In the genomic region with DNA sequence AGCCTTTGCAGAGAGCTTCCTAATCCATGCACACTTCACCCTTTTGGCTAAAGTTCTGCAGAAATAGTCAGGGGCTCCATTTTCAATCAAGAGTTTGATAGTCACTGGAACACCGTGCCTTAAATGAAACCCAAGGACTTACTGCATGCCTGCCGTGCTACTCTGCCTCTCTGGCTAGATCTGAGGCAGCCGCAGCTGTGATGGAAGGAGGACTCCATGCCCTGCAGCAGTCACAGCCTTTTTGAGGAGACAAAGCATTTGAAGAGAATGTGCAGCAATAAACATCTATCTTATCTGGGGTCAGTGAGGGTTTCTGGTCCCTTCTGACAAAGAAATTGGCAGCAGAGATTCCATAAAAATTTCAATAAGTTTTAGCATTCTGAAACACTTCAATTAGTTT, we compare ENCODE assay signal across 19 cellular contexts.
DNase-seq lines count a peak whose midpoint lies in the region; ATAC-seq and TF ChIP-seq lines count a peak whose summit lies in the region.
"Had no signal": no experiment of that assay in that cellular context is flagged by ENCODE, and none has a peak within 500 bp of the region (broad histone marks: within the 10 kb centered on the region; RNA-seq: fewer than 3 reads in every experiment).

No MANE protein-coding gene starts in this region.

- intact Hi-C loops in mammary epithelial cell (cut with micrococcal nuclease), result no loop called here

- peak overlapping the region; percentile 40 for H4K8ac ChIP-seq in trophoblast cell (ENCODE audit: low read depth, low read length)

- in situ Hi-C loops in GM23248 (cut with MboI), result no loop called here
- in situ Hi-C loops in mammary epithelial cell (cut with MboI; ENCODE audit: low sequenced_read_pairs in 2 of 2), result no loop called here

- peaks cover 32% of the 10 kb centered on the region for H3K79me1 ChIP-seq in trophoblast cell (ENCODE audit: low read length)

- H3K4me3 Mint-ChIP-seq in endodermal cell (no peak overlapping the region), type B pancreatic cell (peak overlapping the region; percentile 29)
- H3K4me3 Mint-ChIP-seq: CD4-positive, alpha-beta memory T cell; H9 had no signal

- H3K18ac ChIP-seq in trophoblast cell (ENCODE audit: low read length), result peak overlapping the region; percentile 63

- H4K91ac ChIP-seq in trophoblast cell (ENCODE audit: low read depth, low read length), result peak overlapping the region; percentile 82

- no peak for TF ChIP-seq CTCF in endodermal cell (conservative IDR thresholded peaks at IDR 0.05)
- TF ChIP-seq CTCF in type B pancreatic cell (conservative IDR thresholded peaks at IDR 0.05), result no peak
- TF ChIP-seq CTCF in mammary epithelial cell (conservative IDR thresholded peaks at IDR 0.05 in 1 of 2, IDR thresholded peaks at IDR 0.05 in 1 of 2; ENCODE audit: extremely low read depth in 1 of 2, insufficient read depth in 1 of 2, low read depth in 1 of 2, low read length in 2 of 2), result no peak

- CTCF ChIA-PET in mammary epithelial cell (lab: Charles Lee; ENCODE audit: low non-redundant PET), result no interaction called here

- peak overlapping the region; percentile 53 for H2BK5ac ChIP-seq in trophoblast cell (ENCODE audit: low read depth, low read length, poor library complexity)

- H3F3A ChIP-seq in GM23248 (ENCODE audit: insufficient read depth), result peaks cover 84% of the 10 kb centered on the region

- H3K79me2 ChIP-seq in GM23248 (ENCODE audit: insufficient read depth), result peaks cover 98% of the 10 kb centered on the region
- peaks cover 12% of the 10 kb centered on the region for H3K79me2 ChIP-seq in trophoblast cell (ENCODE audit: control insufficient read depth, insufficient read depth, low read length, poor library complexity)
- peaks cover 100% of the 10 kb centered on the region for H3K79me2 ChIP-seq in mammary epithelial cell (ENCODE audit: insufficient read depth, low read length)

- H3K36me3 ChIP-seq in GM23248 (ENCODE audit: low read depth) (no peaks in the 10 kb centered on the region; the same call in 1 of the 2 replicates), endodermal cell (ENCODE audit: control insufficient read depth, insufficient read depth, low read length) (peaks cover 46% of the 10 kb centered on the region), trophoblast cell (ENCODE audit: control insufficient read depth in 1 of 2, insufficient read depth in 2 of 2, low read length in 2 of 2) (no peaks in the 10 kb centered on the region), mammary epithelial cell (ENCODE audit: insufficient read depth, low read length) (peaks cover 9% of the 10 kb centered on the region)

- no peaks in the 10 kb centered on the region for H3K9me2 ChIP-seq in GM23248 (ENCODE audit: insufficient read depth)

- H3K4me1 ChIP-seq in GM23248 (ENCODE audit: insufficient read depth), result peaks cover 54% of the 10 kb centered on the region
- H3K4me1 ChIP-seq in endodermal cell (ENCODE audit: control insufficient read depth, insufficient read depth, low read length), result peaks cover 4% of the 10 kb centered on the region
- peaks cover 39 to 53% of the 10 kb centered on the region in 2 experiments for H3K4me1 ChIP-seq in trophoblast cell (ENCODE audit: control insufficient read depth in 1 of 2, insufficient read depth in 2 of 2, low read length in 2 of 2)
- H3K4me1 ChIP-seq in mammary epithelial cell (ENCODE audit: insufficient read depth, low read length), result peaks cover 78% of the 10 kb centered on the region

- H3K4me1 Mint-ChIP-seq in endodermal cell (peaks cover 58% of the 10 kb centered on the region), type B pancreatic cell (ENCODE audit: unreplicated experiment) (peaks cover 55% of the 10 kb centered on the region)

- peaks cover 17% of the 10 kb centered on the region for H3K36me3 Mint-ChIP-seq in endodermal cell (ENCODE audit: low read depth)
- peaks cover 26% of the 10 kb centered on the region for H3K36me3 Mint-ChIP-seq in type B pancreatic cell

- 87 to 91% methylated on average over 3 of the region's 3 CpGs for WGBS in GM23248 (ENCODE audit: low coverage in 1 of 2, low lambda C conversion rate in 2 of 2, missing lambda C conversion rate in 2 of 2), 2 experiments
- 81 to 95% methylated on average over 3 of the region's 3 CpGs for WGBS in endodermal cell (ENCODE audit: insufficient coverage in 1 of 2, insufficient read length in 1 of 2), 2 experiments
- no CpG with 5 or more reads among the region's 3 CpGs for WGBS in trophoblast cell (ENCODE audit: extremely low coverage, insufficient coverage, insufficient read length)
- 19% methylated on average over 3 of the region's 3 CpGs for WGBS in mammary epithelial cell (ENCODE audit: low coverage, missing lambda C conversion rate)

- no peak overlapping the region for H2AFZ ChIP-seq in GM23248
- peak overlapping the region; percentile 6 for H2AFZ ChIP-seq in trophoblast cell (ENCODE audit: insufficient read depth, low read length, poor library complexity)
- no peak overlapping the region for H2AFZ ChIP-seq in mammary epithelial cell (ENCODE audit: low read depth, low read length)
- H2AFZ ChIP-seq: PC-9 had no signal

- no peak overlapping the region for H3K23ac ChIP-seq in trophoblast cell (ENCODE audit: low read length)

- H3K27me3 Mint-ChIP-seq in endodermal cell (ENCODE audit: insufficient read depth), result no peaks in the 10 kb centered on the region
- no peaks in the 10 kb centered on the region for H3K27me3 Mint-ChIP-seq in type B pancreatic cell

- peak overlapping the region; percentile 78 for H2AK5ac ChIP-seq in trophoblast cell (ENCODE audit: low read length)

- no peak overlapping the region for H3K4me2 ChIP-seq in GM23248 (ENCODE audit: unreplicated experiment)
- no peak overlapping the region for H3K4me2 ChIP-seq in trophoblast cell (ENCODE audit: low read length)
- no peak overlapping the region for H3K4me2 ChIP-seq in mammary epithelial cell (ENCODE audit: insufficient read depth, low read depth, low read length)
- H3K4me2 ChIP-seq: BLaER1 treated with 17β-estradiol and CSF1 and Interleukin-3, amounts not matched to agents 10 nM and 100 nM; PC-9 had no signal

- H3K9ac ChIP-seq in GM23248 (no peak overlapping the region), endodermal cell (ENCODE audit: extremely low read depth, low read length, poor library complexity, severe bottlenecking) (no peak overlapping the region), trophoblast cell (ENCODE audit: low read length) (no peak overlapping the region), mammary epithelial cell (ENCODE audit: insufficient read depth, low read length) (no peak overlapping the region)
- H3K9ac ChIP-seq: BLaER1 treated with 17β-estradiol and CSF1 and Interleukin-3, amounts not matched to agents 10 nM and 100 nM had no signal

- no peaks in the 10 kb centered on the region for H3K9me3 Mint-ChIP-seq in endodermal cell
- H3K9me3 Mint-ChIP-seq in type B pancreatic cell, result peaks cover 5% of the 10 kb centered on the region
- H3K9me3 Mint-ChIP-seq: H9 had no signal

- H3K4ac ChIP-seq in trophoblast cell (ENCODE audit: low read depth, low read length), result peak overlapping the region; percentile 85

- no peaks in the 10 kb centered on the region for H3K9me3 ChIP-seq in GM23248 (ENCODE audit: low read depth)
- H3K9me3 ChIP-seq in endodermal cell (ENCODE audit: control insufficient read depth, low read length), result no peaks in the 10 kb centered on the region
- no peaks in the 10 kb centered on the region for H3K9me3 ChIP-seq in trophoblast cell (ENCODE audit: insufficient read depth, low read depth, low read length)
- no peaks in the 10 kb centered on the region for H3K9me3 ChIP-seq in mammary epithelial cell (replicated peaks; ENCODE audit: insufficient read depth, low read length)

- peak overlapping the region; percentile 88 for H2BK120ac ChIP-seq in trophoblast cell (ENCODE audit: insufficient read depth, low read length, poor library complexity)

- no peak for ATAC-seq in GM21390 (IDR thresholded peaks at IDR 0.05; ENCODE audit: unreplicated experiment)
- ATAC-seq: K562, SK-N-SH treated with all-trans-retinoic acid at 6 μM for 48 hours had no signal

- H3K27ac ChIP-seq in GM23248 (peak overlapping the region; percentile 84; the same call in 1 of the 2 replicates), endodermal cell (ENCODE audit: low read depth, low read length) (no peak overlapping the region), trophoblast cell (ENCODE audit: low read depth, low read length) (peak overlapping the region; percentile 54), mammary epithelial cell (ENCODE audit: insufficient read depth, low read depth, low read length) (no peak overlapping the region)
- H3K27ac ChIP-seq: BLaER1 treated with 17β-estradiol and CSF1 and Interleukin-3, amounts not matched to agents 10 nM and 100 nM had no signal

- H3K4me3 ChIP-seq in GM23248 (no peak overlapping the region), endodermal cell (ENCODE audit: low read length) (no peak overlapping the region), trophoblast cell (ENCODE audit: low read depth, low read length) (no peak overlapping the region), mammary epithelial cell (replicated peaks in 1 of 3; ENCODE audit: insufficient read depth in 1 of 3, low read depth in 2 of 3, low read length in 3 of 3) (no peak overlapping the region)
- H3K4me3 ChIP-seq: BLaER1 treated with 17β-estradiol and CSF1 and Interleukin-3, amounts not matched to agents 10 nM and 100 nM; K562; PC-9 had no signal

- DNase-seq in GM23248, result no peak
- peak; percentile 29 for DNase-seq in endodermal cell
- peak in 1 of 2 donors; percentile 41 for DNase-seq in trophoblast cell
- no peak for DNase-seq in type B pancreatic cell (ENCODE audit: extremely low spot score, unreplicated experiment)
- no peak for DNase-seq in mammary epithelial cell
- no peak for DNase-seq in midbrain (lab: John Stamatoyannopoulos, UW)
- DNase-seq: CD4-positive, alpha-beta memory T cell; GF-D8; H9; NCI-H1092; NCI-H1436; NCI-H1930; NCI-H226; NCI-H748 treated with DMSO at 0.1 percent for 48 hours; PC-9 had no signal

- H4K12ac ChIP-seq in trophoblast cell (ENCODE audit: low read depth, low read length), result no peak overlapping the region

- no peak overlapping the region for H3K27ac Mint-ChIP-seq in endodermal cell
- H3K27ac Mint-ChIP-seq in type B pancreatic cell, result peak overlapping the region; percentile 72
- H3K27ac Mint-ChIP-seq: CD4-positive, alpha-beta memory T cell; H9 had no signal

- BruUV-seq in mammary epithelial cell (replicated peaks; lab: Mats Ljungman, UMichigan), result no TSS peak

- H3K27me3 ChIP-seq in GM23248 (replicated peaks; ENCODE audit: insufficient read depth) (no peaks in the 10 kb centered on the region), endodermal cell (ENCODE audit: control insufficient read depth, insufficient read depth, low read length, poor library complexity, severe bottlenecking) (no peaks in the 10 kb centered on the region), trophoblast cell (ENCODE audit: insufficient read depth, low read length) (no peaks in the 10 kb centered on the region), mammary epithelial cell (ENCODE audit: insufficient read depth, low read length) (no peaks in the 10 kb centered on the region)
- H3K27me3 ChIP-seq: BLaER1 treated with 17β-estradiol and CSF1 and Interleukin-3, amounts not matched to agents 10 nM and 100 nM had no signal

- peak overlapping the region; percentile 79 for H3K14ac ChIP-seq in trophoblast cell (ENCODE audit: low read length)

- dilution Hi-C loops in mammary epithelial cell (cut with HindIII; ENCODE audit: low sequenced_read_pairs), result no loop called here

- H2BK12ac ChIP-seq in trophoblast cell (ENCODE audit: low read length), result peak overlapping the region; percentile 96

- H4K20me1 ChIP-seq in GM23248 (ENCODE audit: insufficient read depth), result peaks cover 33% of the 10 kb centered on the region
- peaks cover 26% of the 10 kb centered on the region for H4K20me1 ChIP-seq in mammary epithelial cell (ENCODE audit: insufficient read depth, low read length)

Comparison
In these comparisons a context has a peak if more than half of its experiments do, and no peak if none do; other contexts are left out.
1. H3K27ac ChIP-seq: peak in GM23248 (single experiment) and trophoblast cell (single experiment); none in endodermal cell (single experiment) and mammary epithelial cell (single experiment).